8 cellular contexts compared by ENCODE assay signal in genomic region chr1:177983824-177984528, GRCh38. TPM values are rescaled to one million over a fixed set of nuclear protein-coding genes. Genes with fewer than 3 reads are reported as not detected.
DNase-seq lines count a peak whose midpoint lies in the region; ATAC-seq and TF ChIP-seq lines count a peak whose summit lies in the region.

No MANE protein-coding gene starts in this region.

- no peak overlapping the region for H2BK5ac ChIP-seq in mesendoderm (ENCODE audit: low read length)

- no peaks in the 10 kb centered on the region for H3K79me2 ChIP-seq in mesendoderm (ENCODE audit: control insufficient read depth, insufficient read depth, low read length)

- H2BK15ac ChIP-seq in mesendoderm (replicated peaks; ENCODE audit: low read depth) = no peak overlapping the region

- no peaks in the 10 kb centered on the region for H3K27me3 ChIP-seq in mesendoderm (ENCODE audit: insufficient read depth, low read length, poor library complexity)

- no peak overlapping the region for H3K18ac ChIP-seq in mesendoderm (ENCODE audit: low read length)

- H3K23ac ChIP-seq in mesendoderm (ENCODE audit: low read length) = no peak overlapping the region

- H3K27ac ChIP-seq in coronary artery = peak overlapping the region in 1 of 2 donors; percentile 54
- no peak overlapping the region for H3K27ac ChIP-seq in mesendoderm (ENCODE audit: low read depth, low read length)

- DNase-seq in AG09309 (ENCODE audit: low read depth) (peak; percentile 92), NCI-H2227 treated with DMSO at 0.1 percent for 48 hours (lab: John Stamatoyannopoulos, UW) (peak; percentile 24), coronary artery (ENCODE audit: low spot score) (peak; percentile 74), mesendoderm (peak; percentile 83)
- DNase-seq in stimulated activated CD4-positive, alpha-beta T cell treated with anti-CD3 and anti-CD28 coated beads, Interleukin-4, amount 100 ng/mL, for 4 hours = no peak

- no peak for TF ChIP-seq CTCF in AG09309 (IDR thresholded peaks at IDR 0.05; ENCODE audit: control insufficient read depth, insufficient read depth, low read depth, low read length, missing control alignments)
- no peak for TF ChIP-seq CTCF in coronary artery (IDR thresholded peaks at IDR 0.05)

- ATAC-seq in GM21737 (IDR thresholded peaks at IDR 0.05; ENCODE audit: unreplicated experiment) (no peak), GM19324 (IDR thresholded peaks at IDR 0.05; ENCODE audit: low FRiP score, unreplicated experiment) (no peak), GM18520 (IDR thresholded peaks at IDR 0.05; ENCODE audit: unreplicated experiment) (no peak)

- no peak overlapping the region for H2BK120ac ChIP-seq in mesendoderm (ENCODE audit: low read depth, low read length)

- WGBS in mesendoderm (ENCODE audit: extremely low coverage, insufficient coverage, low lambda C conversion rate) = no CpG with 5 or more reads among the region's 4 CpGs

- H3K4ac ChIP-seq in mesendoderm (ENCODE audit: low read depth, low read length) = no peak overlapping the region

- H3K36me3 ChIP-seq in mesendoderm (ENCODE audit: control insufficient read depth, insufficient read depth, low read length) = no peaks in the 10 kb centered on the region

- H2AK5ac ChIP-seq in mesendoderm (ENCODE audit: low read length) = no peak overlapping the region

- no peak overlapping the region for H3K9ac ChIP-seq in mesendoderm (ENCODE audit: low read length)

- H3K4me2 ChIP-seq in mesendoderm (ENCODE audit: low read length) = no peak overlapping the region

- H3K4me1 ChIP-seq in mesendoderm (ENCODE audit: control insufficient read depth, low read depth, low read length) = no peaks in the 10 kb centered on the region

- H3K4me3 ChIP-seq in AG09309 (ENCODE audit: control insufficient read depth, low read depth, low read length) (peak overlapping the region; percentile 24), coronary artery (peak overlapping the region; percentile 45), mesendoderm (ENCODE audit: low read length) (no peak overlapping the region)

- H4K8ac ChIP-seq in mesendoderm (ENCODE audit: low read depth, low read length) = peak overlapping the region; percentile 76

- H4K5ac ChIP-seq in mesendoderm (ENCODE audit: low read length) = no peak overlapping the region

- H3K56ac ChIP-seq in mesendoderm (ENCODE audit: low read length) = no peak overlapping the region

- no peaks in the 10 kb centered on the region for H3K79me1 ChIP-seq in mesendoderm (ENCODE audit: low read length)

RNA-seq across cellular contexts. Expression of gene SEC16B, which starts 14.1 kb away (rescaled TPM):
- 0.37 TPM for polyA plus RNA-seq in mesendoderm (2013, experiment 1 of 2)
- polyA plus RNA-seq in mesendoderm (2013, experiment 2 of 2) = 0.28 TPM

Comparison
In these comparisons a context has a peak if more than half of its experiments do, and no peak if none do; other contexts are left out.
1. DNase-seq: peak in AG09309 (single experiment), NCI-H2227 treated with DMSO at 0.1 percent for 48 hours (single experiment), coronary artery (single experiment) and mesendoderm (single experiment); none in stimulated activated CD4-positive, alpha-beta T cell treated with anti-CD3 and anti-CD28 coated beads, Interleukin-4, amount 100 ng/mL, for 4 hours (0 of 2).